In the genomic region with DNA sequence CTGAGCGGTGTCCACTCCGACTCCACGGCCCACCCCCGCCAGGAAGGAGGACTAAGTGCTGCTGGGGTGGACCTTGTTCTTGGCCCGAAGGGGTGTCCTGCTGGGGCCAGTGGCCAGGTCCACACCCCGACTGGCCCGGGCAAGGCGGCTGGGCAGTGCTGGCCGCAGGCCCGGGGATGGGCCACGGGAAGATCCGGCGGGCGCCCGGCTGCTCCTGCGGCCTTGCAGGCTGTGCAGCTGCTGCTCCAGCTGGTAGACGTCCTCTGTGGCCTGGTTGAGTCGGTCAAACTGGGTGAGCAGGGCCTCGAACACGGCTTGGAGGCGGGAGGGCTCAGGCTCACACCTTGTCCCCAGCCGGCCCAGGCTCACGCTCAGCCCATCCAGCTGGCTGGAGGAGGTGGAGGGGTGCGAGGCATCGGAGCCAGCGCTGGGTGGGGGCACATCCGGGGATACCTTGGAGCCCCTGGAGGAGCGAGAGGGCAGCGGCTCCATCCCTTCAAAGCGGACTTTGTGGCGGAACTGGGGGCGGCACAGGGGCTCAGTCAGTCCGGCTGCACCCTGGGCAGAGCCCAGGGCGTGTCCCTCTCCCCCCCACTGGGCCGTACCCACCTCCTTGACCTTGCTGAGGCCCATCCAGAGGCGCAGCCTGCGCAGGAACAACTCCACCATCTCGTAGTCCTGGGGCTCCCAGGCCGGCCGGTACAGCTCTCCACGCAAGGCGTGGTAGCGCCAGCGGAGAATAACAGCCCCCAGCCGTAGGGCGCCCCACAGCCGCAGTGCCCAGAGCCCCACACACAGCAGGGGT, we compare ENCODE assay signal across 1 cellular context.
A peak's percentile ranks its signal among the peaks of the same experiment; 100 is the strongest.
TF ChIP-seq lines count a peak whose summit lies in the region.

No MANE protein-coding gene starts in this region.

TF ChIP-seq in endothelial cell of umbilical vein, 7 proteins besides CTCF, POLR2A, EP300 and RAD21:
- TF ChIP-seq, protein P1, sequence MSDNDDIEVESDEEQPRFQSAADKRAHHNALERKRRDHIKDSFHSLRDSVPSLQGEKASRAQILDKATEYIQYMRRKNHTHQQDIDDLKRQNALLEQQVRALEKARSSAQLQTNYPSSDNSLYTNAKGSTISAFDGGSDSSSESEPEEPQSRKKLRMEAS (IDR thresholded peaks at IDR 0.05; ENCODE audit: insufficient read depth, insufficient read length) = no peak
- TF ChIP-seq POLR2AphosphoS5 (IDR thresholded peaks at IDR 0.05; ENCODE audit: insufficient read depth, low read depth, low read length) = peak; percentile 17
